In genomic region chr3:113231391-113231790, GRCh38 we compare ENCODE assay signal across 13 cellular contexts. TPM values are rescaled to one million over a fixed set of nuclear protein-coding genes. Genes with fewer than 3 reads are reported as not detected.
DNase-seq lines count a peak whose midpoint lies in the region; ATAC-seq and TF ChIP-seq lines count a peak whose summit lies in the region.
"Had no signal": no experiment of that assay in that cellular context is flagged by ENCODE, and none has a peak within 500 bp of the region (broad histone marks: within the 10 kb centered on the region; RNA-seq: fewer than 3 reads in every experiment).

No MANE protein-coding gene starts in this region.

- WGBS in esophagus squamous epithelium, 2 donors = 39 to 48% methylated on average over 1 of the region's 1 CpG

- peak overlapping the region in 3 of 4 donors; percentile 23 to 36 (median 31) for H3K27ac ChIP-seq in esophagus squamous epithelium

- H3K4me3 ChIP-seq in esophagus squamous epithelium = no peak overlapping the region
- H3K4me3 ChIP-seq: HAP-1 had no signal

- peaks cover 3% of the 10 kb centered on the region for H3K36me3 Mint-ChIP-seq in osteocyte (ENCODE audit: unreplicated experiment)
- no peaks in the 10 kb centered on the region for H3K36me3 Mint-ChIP-seq in CD14-positive monocyte
- H3K36me3 Mint-ChIP-seq: activated naive CD8-positive, alpha-beta T cell treated with anti-CD3 and anti-CD28 coated beads, Interleukin-2, amount 10 ng/mL, durations not matched to agents 7 days and 5 days; naive B cell had no signal

- H3K9me3 ChIP-seq in esophagus squamous epithelium = no peaks in the 10 kb centered on the region
- H3K9me3 ChIP-seq: HAP-1 had no signal

- DNase-seq in Daoy (ENCODE audit: low read depth) (peak; percentile 74), RKO (ENCODE audit: low spot score) (peak; percentile 55), esophagus squamous epithelium (lab: John Stamatoyannopoulos, UW) (no peak), osteocyte (ENCODE audit: extremely low spot score, unreplicated experiment) (no peak), CD14-positive monocyte (ENCODE audit: low spot score) (no peak), cerebellar cortex (ENCODE audit: low spot score) (no peak)
- DNase-seq: activated naive CD8-positive, alpha-beta T cell treated with anti-CD3 and anti-CD28 coated beads, Interleukin-2, amount 10 ng/mL, durations not matched to agents 7 days and 5 days; effector memory CD8-positive, alpha-beta T cell; naive B cell; T-helper 17 cell had no signal

- peaks cover 0 to 87% (median 33%) of the 10 kb centered on the region in 3 donors for H3K4me1 ChIP-seq in esophagus squamous epithelium
- H3K4me1 ChIP-seq: HAP-1 had no signal

- H3K9me3 Mint-ChIP-seq in osteocyte (ENCODE audit: unreplicated experiment) = no peaks in the 10 kb centered on the region
- H3K9me3 Mint-ChIP-seq in CD14-positive monocyte = no peaks in the 10 kb centered on the region
- H3K9me3 Mint-ChIP-seq: activated naive CD8-positive, alpha-beta T cell treated with anti-CD3 and anti-CD28 coated beads, Interleukin-2, amount 10 ng/mL, durations not matched to agents 7 days and 5 days; effector memory CD8-positive, alpha-beta T cell; naive B cell had no signal

- H3K4me1 Mint-ChIP-seq in osteocyte (ENCODE audit: unreplicated experiment) (peaks cover 45% of the 10 kb centered on the region), CD14-positive monocyte (no peaks in the 10 kb centered on the region)
- H3K4me1 Mint-ChIP-seq: activated naive CD8-positive, alpha-beta T cell treated with anti-CD3 and anti-CD28 coated beads, Interleukin-2, amount 10 ng/mL, durations not matched to agents 7 days and 5 days; T-helper 17 cell had no signal

- intact Hi-C loops in esophagus squamous epithelium (cut with DNase I) (no loop called here), CD14-positive monocyte (cut with micrococcal nuclease) (no loop called here)

- H3K27me3 ChIP-seq in esophagus squamous epithelium = no peaks in the 10 kb centered on the region

- ATAC-seq in activated CD4-positive, CD25-positive, alpha-beta regulatory T cell treated with anti-CD3 and anti-CD28 coated beads, Interleukin-2, amount 50 U/mL, for 24 hours = no peak
- no peak for ATAC-seq in HG03095 (IDR thresholded peaks at IDR 0.05; ENCODE audit: unreplicated experiment)
- ATAC-seq: effector memory CD8-positive, alpha-beta T cell; T-helper 17 cell had no signal

- peak overlapping the region; percentile 48 for H3K27ac Mint-ChIP-seq in osteocyte (ENCODE audit: unreplicated experiment)
- H3K27ac Mint-ChIP-seq in CD14-positive monocyte = no peak overlapping the region
- H3K27ac Mint-ChIP-seq: activated naive CD8-positive, alpha-beta T cell treated with anti-CD3 and anti-CD28 coated beads, Interleukin-2, amount 10 ng/mL, durations not matched to agents 7 days and 5 days; effector memory CD8-positive, alpha-beta T cell; T-helper 17 cell had no signal

- no peak for TF ChIP-seq POLR2A in esophagus squamous epithelium (IDR thresholded peaks at IDR 0.05)

- no peak overlapping the region for H3K4me3 Mint-ChIP-seq in osteocyte (ENCODE audit: unreplicated experiment)
- H3K4me3 Mint-ChIP-seq in CD14-positive monocyte = no peak overlapping the region
- H3K4me3 Mint-ChIP-seq: activated naive CD8-positive, alpha-beta T cell treated with anti-CD3 and anti-CD28 coated beads, Interleukin-2, amount 10 ng/mL, durations not matched to agents 7 days and 5 days; effector memory CD8-positive, alpha-beta T cell; naive B cell; T-helper 17 cell had no signal

- TF ChIP-seq CTCF in esophagus squamous epithelium (IDR thresholded peaks at IDR 0.05) (no peak), osteocyte (IDR thresholded peaks at IDR 0.05) (no peak), CD14-positive monocyte (IDR thresholded peaks at IDR 0.05) (no peak)

- no peaks in the 10 kb centered on the region for H3K36me3 ChIP-seq in esophagus squamous epithelium
- H3K36me3 ChIP-seq: HAP-1 had no signal

- H3K27me3 Mint-ChIP-seq in osteocyte (ENCODE audit: unreplicated experiment) (no peaks in the 10 kb centered on the region), CD14-positive monocyte (ENCODE audit: low read depth in 3 of 3) (peaks cover 2 to 6% (median 4%) of the 10 kb centered on the region in 3 donors)

RNA-seq across cellular contexts. Expression of gene BOC, which starts 20.0 kb away (rescaled TPM):
- 4.4 and 5.0 TPM in 2 replicates for total RNA-seq in Daoy (2014; rRNA removed; shearing (Covaris generic))
- total RNA-seq in esophagus squamous epithelium (10 to 100 TPM; 13.7 to 75.7 (median 24.1) TPM), osteocyte (17.9 and 22.4 TPM in 2 replicates)
- polyA plus RNA-seq in CD14-positive monocyte = not detected
- total RNA-seq: activated naive CD8-positive, alpha-beta T cell treated with anti-CD3 and anti-CD28 coated beads, Interleukin-2, amount 10 ng/mL, durations not matched to agents 7 days and 5 days; T-helper 17 cell had no signal

Comparison
In these comparisons a context has a peak if more than half of its experiments do, and no peak if none do; other contexts are left out.
1. DNase-seq: peak in Daoy (single experiment) and RKO (single experiment); none in esophagus squamous epithelium (single experiment), osteocyte (single experiment), CD14-positive monocyte (single experiment) and cerebellar cortex (single experiment).